ENCODE assay signal across 19 cellular contexts in genomic region chr17:49698005-49698404, GRCh38.
"Had no signal": no experiment of that assay in that cellular context is flagged by ENCODE, and none has a peak within 500 bp of the region (broad histone marks: within the 10 kb centered on the region; RNA-seq: fewer than 3 reads in every experiment).

No MANE protein-coding gene starts in this region.

- H3K36me3 ChIP-seq: neural progenitor cell had no signal

- DNase-seq: activated CD4-positive, alpha-beta T cell treated with anti-CD3 and anti-CD28 coated beads, Interleukin-2, amount 10 ng/mL, durations not matched to agents 7 days and 5 days; activated CD4-positive, CD25-positive, alpha-beta regulatory T cell treated with anti-CD3 and anti-CD28 coated beads, Interleukin-2, amount 50 U/mL, for 72 hours; activated CD8-positive, alpha-beta memory T cell treated with anti-CD3 and anti-CD28 coated beads, Interleukin-2, amount 10 ng/mL, durations not matched to agents 7 days and 5 days; activated CD8-positive, alpha-beta T cell treated with anti-CD3 and anti-CD28 coated beads for 36 hours; activated gamma-delta T cell; activated naive CD4-positive, alpha-beta T cell treated with anti-CD3 and anti-CD28 coated beads, Interleukin-2, amount 50 U/mL, for 16 hours; activated naive CD8-positive, alpha-beta T cell treated with anti-CD3 and anti-CD28 coated beads, Interleukin-2, amount 50 U/mL, for 24 hours; activated T-cell treated with anti-CD3 and anti-CD28 coated beads for 4 hours; left lung; mammary epithelial cell; midbrain; stimulated activated CD4-positive, alpha-beta T cell treated with anti-CD3 and anti-CD28 coated beads, Interleukin-1b, Interleukin-23, amount 100 ng/mL, for 48 hours; stomach; transverse colon; WERI-Rb-1 had no signal

- H3K4me3 Mint-ChIP-seq: activated CD4-positive, alpha-beta T cell treated with anti-CD3 and anti-CD28 coated beads, Interleukin-2, amount 10 ng/mL, durations not matched to agents 7 days and 5 days; activated CD8-positive, alpha-beta memory T cell treated with anti-CD3 and anti-CD28 coated beads, Interleukin-2, amount 10 ng/mL, durations not matched to agents 7 days and 5 days; activated CD8-positive, alpha-beta T cell treated with anti-CD3 and anti-CD28 coated beads for 36 hours; activated naive CD8-positive, alpha-beta T cell treated with anti-CD3 and anti-CD28 coated beads, Interleukin-2, amount 50 U/mL, for 24 hours; neural progenitor cell; stimulated activated effector memory CD8-positive, alpha-beta T cell treated with anti-CD3 and anti-CD28 coated beads, Interleukin-12 subunit alpha, Interleukin-12 subunit beta, amount 100 ng/mL, for 72 hours; T-helper 2 cell treated with Interferon-gamma antibody and Interleukin-4, amounts not matched to agents 5 μg/mL and 100 μg/mL, for 36 hours had no signal

- ATAC-seq: activated CD8-positive, alpha-beta memory T cell treated with anti-CD3 and anti-CD28 coated beads, Interleukin-2, amount 10 ng/mL, durations not matched to agents 7 days and 5 days; activated CD8-positive, alpha-beta T cell treated with anti-CD3 and anti-CD28 coated beads for 36 hours; activated naive CD8-positive, alpha-beta T cell treated with anti-CD3 and anti-CD28 coated beads, Interleukin-2, amount 50 U/mL, for 24 hours; left lung; stimulated activated effector memory CD8-positive, alpha-beta T cell treated with anti-CD3 and anti-CD28 coated beads, Interleukin-12 subunit alpha, Interleukin-12 subunit beta, amount 100 ng/mL, for 72 hours had no signal

- H3K27ac ChIP-seq: left lung, neural progenitor cell, stomach, suprapubic skin, transverse colon, WERI-Rb-1 had no signal

- H3K4me3 ChIP-seq: left lung, neural progenitor cell, stomach, suprapubic skin, transverse colon had no signal

- H3K27ac Mint-ChIP-seq: activated CD8-positive, alpha-beta T cell treated with anti-CD3 and anti-CD28 coated beads for 36 hours; activated naive CD8-positive, alpha-beta T cell treated with anti-CD3 and anti-CD28 coated beads, Interleukin-2, amount 50 U/mL, for 24 hours; neural progenitor cell; T-helper 2 cell treated with Interferon-gamma antibody and Interleukin-4, amounts not matched to agents 5 μg/mL and 100 μg/mL, for 36 hours had no signal

- H3K27me3 Mint-ChIP-seq: activated CD4-positive, alpha-beta T cell treated with anti-CD3 and anti-CD28 coated beads, Interleukin-2, amount 10 ng/mL, durations not matched to agents 7 days and 5 days; activated CD8-positive, alpha-beta memory T cell treated with anti-CD3 and anti-CD28 coated beads, Interleukin-2, amount 10 ng/mL, durations not matched to agents 7 days and 5 days; activated CD8-positive, alpha-beta T cell treated with anti-CD3 and anti-CD28 coated beads for 36 hours; activated naive CD8-positive, alpha-beta T cell treated with anti-CD3 and anti-CD28 coated beads, Interleukin-2, amount 50 U/mL, for 24 hours had no signal

- H3K9me3 ChIP-seq: left lung, stomach, suprapubic skin, transverse colon had no signal

- H3K27me3 ChIP-seq: left lung, stomach, suprapubic skin, transverse colon had no signal

- H3K9me3 Mint-ChIP-seq: activated CD4-positive, alpha-beta T cell treated with anti-CD3 and anti-CD28 coated beads, Interleukin-2, amount 10 ng/mL, durations not matched to agents 7 days and 5 days; activated CD8-positive, alpha-beta T cell treated with anti-CD3 and anti-CD28 coated beads for 36 hours; activated naive CD8-positive, alpha-beta T cell treated with anti-CD3 and anti-CD28 coated beads, Interleukin-2, amount 50 U/mL, for 24 hours; neural progenitor cell; stimulated activated effector memory CD8-positive, alpha-beta T cell treated with anti-CD3 and anti-CD28 coated beads, Interleukin-12 subunit alpha, Interleukin-12 subunit beta, amount 100 ng/mL, for 72 hours; T-helper 2 cell treated with Interferon-gamma antibody and Interleukin-4, amounts not matched to agents 5 μg/mL and 100 μg/mL, for 36 hours had no signal
